Comparison of ENCODE assay signal across 15 cellular contexts in genomic region chr7:140774371-140774770, GRCh38.
DNase-seq lines count a peak whose midpoint lies in the region; ATAC-seq, FAIRE-seq and TF ChIP-seq lines count a peak whose summit lies in the region.
"Had no signal": no experiment of that assay in that cellular context is flagged by ENCODE, and none has a peak within 500 bp of the region (broad histone marks: within the 10 kb centered on the region; RNA-seq: fewer than 3 reads in every experiment).

No MANE protein-coding gene starts in this region.

- no TSS peak for BruUV-seq in GM12878 (replicated peaks; lab: Mats Ljungman, UMichigan)

- H3K4me3 Mint-ChIP-seq in GM23338: no peak overlapping the region
- H3K4me3 Mint-ChIP-seq in stimulated activated effector memory CD8-positive, alpha-beta T cell treated with anti-CD3 and anti-CD28 coated beads, Interleukin-12 subunit alpha, Interleukin-12 subunit beta, amount 100 ng/mL, for 72 hours: no peak overlapping the region
- no peak overlapping the region for H3K4me3 Mint-ChIP-seq in HFFc6
- H3K4me3 Mint-ChIP-seq: B cell; CD8-positive, alpha-beta memory T cell had no signal

- peak; percentile 47 for FAIRE-seq in GM12878 (lab: Jason Lieb, UNC)
- FAIRE-seq: D721Med had no signal

- H4K20me1 ChIP-seq in GM23338 (replicated peaks; ENCODE audit: insufficient read depth): no peaks in the 10 kb centered on the region
- H4K20me1 ChIP-seq in GM12878 (ENCODE audit: control insufficient read depth, insufficient read depth): no peaks in the 10 kb centered on the region
- H4K20me1 ChIP-seq: BLaER1 treated with 17β-estradiol and CSF1 and Interleukin-3, amounts not matched to agents 10 nM and 100 nM had no signal

- peaks cover 4% of the 10 kb centered on the region for H3K27me3 Mint-ChIP-seq in GM23338 (ENCODE audit: insufficient read depth, low read depth, poor library complexity)
- H3K27me3 Mint-ChIP-seq in HFFc6 (ENCODE audit: insufficient read depth): no peaks in the 10 kb centered on the region
- H3K27me3 Mint-ChIP-seq: B cell; CD8-positive, alpha-beta memory T cell had no signal

- RAD21 ChIA-PET in GM12878 (lab: Charles Lee; ENCODE audit: unreplicated experiment): no interaction called here

- TF ChIP-seq CTCF in GM23338 (conservative IDR thresholded peaks at IDR 0.05; ENCODE audit: low read depth in 2 of 2) (no peak), GM12878 (IDR thresholded peaks at IDR 0.05 in 2 of 3, conservative IDR thresholded peaks at IDR 0.05 in 1 of 3; ENCODE audit: control insufficient read depth in 2 of 3, extremely low read depth in 1 of 3, insufficient read depth in 1 of 3, low read depth in 3 of 3, low read length in 3 of 3) (no peak), HFFc6 (IDR thresholded peaks at IDR 0.05) (no peak)

- no peaks in the 10 kb centered on the region for H3K9me3 Mint-ChIP-seq in GM23338
- H3K9me3 Mint-ChIP-seq in stimulated activated effector memory CD8-positive, alpha-beta T cell treated with anti-CD3 and anti-CD28 coated beads, Interleukin-12 subunit alpha, Interleukin-12 subunit beta, amount 100 ng/mL, for 72 hours: no peaks in the 10 kb centered on the region
- no peaks in the 10 kb centered on the region for H3K9me3 Mint-ChIP-seq in HFFc6

- H3K4me1 Mint-ChIP-seq in GM23338 (no peaks in the 10 kb centered on the region), HFFc6 (ENCODE audit: low read depth) (peaks cover 17% of the 10 kb centered on the region)
- no peaks in the 10 kb centered on the region for H3K4me1 Mint-ChIP-seq in stimulated activated effector memory CD8-positive, alpha-beta T cell treated with anti-CD3 and anti-CD28 coated beads, Interleukin-12 subunit alpha, Interleukin-12 subunit beta, amount 100 ng/mL, for 72 hours
- H3K4me1 Mint-ChIP-seq: B cell had no signal

- no peak for TF ChIP-seq POLR2A in GM12878 (IDR thresholded peaks at IDR 0.05; ENCODE audit: low read depth, low read length)

- H3K79me2 ChIP-seq in GM23338 (replicated peaks; ENCODE audit: insufficient read depth): no peaks in the 10 kb centered on the region
- no peaks in the 10 kb centered on the region for H3K79me2 ChIP-seq in GM12878 (ENCODE audit: control insufficient read depth, insufficient read depth, low read length)

- no peaks in the 10 kb centered on the region for H3F3A ChIP-seq in GM23338 (replicated peaks; ENCODE audit: low read depth)

- H3K4me3 ChIP-seq in GM23338: no peak overlapping the region
- no peak overlapping the region for H3K4me3 ChIP-seq in GM12878
- H3K4me3 ChIP-seq: BLaER1 treated with 17β-estradiol and CSF1 and Interleukin-3, amounts not matched to agents 10 nM and 100 nM had no signal

- WGBS in GM12878 (ENCODE audit: insufficient coverage, insufficient replicate concordance, low lambda C conversion rate, missing lambda C conversion rate): 97% methylated on average over 4 of the region's 4 CpGs

- H3K4me2 ChIP-seq in GM23338 (no peak overlapping the region), GM12878 (ENCODE audit: control insufficient read depth, insufficient read depth) (no peak overlapping the region)
- H3K4me2 ChIP-seq: BLaER1 treated with 17β-estradiol and CSF1 and Interleukin-3, amounts not matched to agents 10 nM and 100 nM had no signal

- H3K9ac ChIP-seq in GM12878 (ENCODE audit: control insufficient read depth, insufficient read depth, low read length): no peak overlapping the region
- H3K9ac ChIP-seq: BLaER1 treated with 17β-estradiol and CSF1 and Interleukin-3, amounts not matched to agents 10 nM and 100 nM had no signal

- no peaks in the 10 kb centered on the region for H3K4me1 ChIP-seq in GM23338 (ENCODE audit: insufficient read depth)
- H3K4me1 ChIP-seq in GM12878 (ENCODE audit: control insufficient read depth, insufficient read depth, low read length): no peaks in the 10 kb centered on the region
- H3K4me1 ChIP-seq: BLaER1 treated with 17β-estradiol and CSF1 and Interleukin-3, amounts not matched to agents 10 nM and 100 nM had no signal

- ATAC-seq in GM23338 (no peak), GM12878 (no peak), HG03457 (IDR thresholded peaks at IDR 0.05; ENCODE audit: unreplicated experiment) (no peak)
- ATAC-seq in stimulated activated effector memory CD8-positive, alpha-beta T cell treated with anti-CD3 and anti-CD28 coated beads, Interleukin-12 subunit alpha, Interleukin-12 subunit beta, amount 100 ng/mL, for 72 hours: no peak

- SMC1A ChIA-PET in GM12878 (lab: Charles Lee; ENCODE audit: uncharacterized antibody, unreplicated experiment): no interaction called here

- H3K36me3 ChIP-seq in GM23338 (ENCODE audit: insufficient read depth) (no peaks in the 10 kb centered on the region), GM12878 (ENCODE audit: control insufficient read depth in 2 of 2, insufficient read depth in 2 of 2, low read length in 1 of 2) (peaks cover 0 to 3% of the 10 kb centered on the region in 2 experiments; a peak in 2 of 4 replicates)

- DNase-seq in GM23338 (ENCODE audit: low spot score): no peak
- no peak for DNase-seq in GM12878 (ENCODE audit: low read depth, low spot score)
- DNase-seq in stimulated activated effector memory CD8-positive, alpha-beta T cell treated with anti-CD3 and anti-CD28 coated beads, Interleukin-12 subunit alpha, Interleukin-12 subunit beta, amount 100 ng/mL, for 72 hours (ENCODE audit: low spot score in 2 of 2): no peak
- DNase-seq in HFFc6: no peak
- DNase-seq in HK-2 (ENCODE audit: unreplicated experiment): no peak
- DNase-seq: CD8-positive, alpha-beta memory T cell; COR-L47; DMS79; GF-D8; HCEC 1CT; KG1 had no signal

- no peaks in the 10 kb centered on the region for H3K9me3 ChIP-seq in GM12878 (replicated peaks; ENCODE audit: control insufficient read depth, insufficient read depth, low read length)
- H3K9me3 ChIP-seq: BLaER1 treated with 17β-estradiol and CSF1 and Interleukin-3, amounts not matched to agents 10 nM and 100 nM had no signal

- H3K27ac Mint-ChIP-seq in GM23338 (0 out of 2 replicates have a peak overlapping the region, but pooled peaks have one; percentile 6), HFFc6 (no peak overlapping the region)
- H3K27ac Mint-ChIP-seq in stimulated activated effector memory CD8-positive, alpha-beta T cell treated with anti-CD3 and anti-CD28 coated beads, Interleukin-12 subunit alpha, Interleukin-12 subunit beta, amount 100 ng/mL, for 72 hours: peak overlapping the region; percentile 30
- H3K27ac Mint-ChIP-seq: B cell had no signal

- no peak for TF ChIP-seq EP300 in GM12878 (IDR thresholded peaks at IDR 0.05; ENCODE audit: borderline replicate concordance in 1 of 2, control insufficient read depth in 1 of 2, low read depth in 2 of 2, low read length in 2 of 2)

- CTCF ChIA-PET in GM12878 (lab: Yijun Ruan, JAX): no interaction called here

- H3K9me2 ChIP-seq in GM23338 (ENCODE audit: insufficient read depth): no peaks in the 10 kb centered on the region

- intact Hi-C loops in GM12878 (cut with micrococcal nuclease; ENCODE audit: unreplicated experiment): no loop called here

- H3K27me3 ChIP-seq in GM23338 (ENCODE audit: insufficient read depth) (no peaks in the 10 kb centered on the region), GM12878 (replicated peaks in 1 of 2; ENCODE audit: control insufficient read depth in 2 of 2, insufficient read depth in 2 of 2, low read length in 1 of 2) (no peaks in the 10 kb centered on the region)
- H3K27me3 ChIP-seq: BLaER1 treated with 17β-estradiol and CSF1 and Interleukin-3, amounts not matched to agents 10 nM and 100 nM had no signal

- POLR2A ChIA-PET in GM12878 (lab: Charles Lee): no interaction called here

- in situ Hi-C loops in GM12878 (cut with MboI): no loop called here

- no peak overlapping the region for H3K27ac ChIP-seq in GM23338 (ENCODE audit: low read depth)
- no peak overlapping the region for H3K27ac ChIP-seq in GM12878 (ENCODE audit: control insufficient read depth, insufficient read depth)
- H3K27ac ChIP-seq: BLaER1 treated with 17β-estradiol and CSF1 and Interleukin-3, amounts not matched to agents 10 nM and 100 nM had no signal

- no peak overlapping the region for H2AFZ ChIP-seq in GM23338
- no peak overlapping the region for H2AFZ ChIP-seq in GM12878 (ENCODE audit: control insufficient read depth, low read depth, low read length)

- H3K36me3 Mint-ChIP-seq in GM23338 (ENCODE audit: low read depth): peaks cover 9% of the 10 kb centered on the region; the same call in 2 of the 3 replicates
- peaks cover 90% of the 10 kb centered on the region for H3K36me3 Mint-ChIP-seq in stimulated activated effector memory CD8-positive, alpha-beta T cell treated with anti-CD3 and anti-CD28 coated beads, Interleukin-12 subunit alpha, Interleukin-12 subunit beta, amount 100 ng/mL, for 72 hours
- 0 out of 2 replicates have a peak, but pooled peaks cover 4% of the 10 kb centered on the region for H3K36me3 Mint-ChIP-seq in HFFc6 (ENCODE audit: low read depth)

- TF ChIP-seq RAD21 in GM12878 (IDR thresholded peaks at IDR 0.05; ENCODE audit: insufficient read depth, low read depth, low read length): no peak

TF ChIP-seq in GM23338, 12 proteins besides CTCF, POLR2A, EP300 and RAD21 (continues in another document):
- no peak for TF ChIP-seq CREB1 (CRISPR knock-in tag; IDR thresholded peaks at IDR 0.05; ENCODE audit: low read depth)
- TF ChIP-seq ZNF331 (CRISPR knock-in tag; IDR thresholded peaks at IDR 0.05; ENCODE audit: low read depth): no peak
- TF ChIP-seq POLR2AphosphoS5 (IDR thresholded peaks at IDR 0.05; ENCODE audit: low read depth): no peak

TF ChIP-seq in GM12878, 131 proteins besides CTCF, POLR2A, EP300 and RAD21:
- no peak for TF ChIP-seq HDAC2 (IDR thresholded peaks at IDR 0.05)
- no peak for TF ChIP-seq SMAD5 (IDR thresholded peaks at IDR 0.05; ENCODE audit: low read depth)
